ENCODE assay signal across 10 cellular contexts in the genomic region with DNA sequence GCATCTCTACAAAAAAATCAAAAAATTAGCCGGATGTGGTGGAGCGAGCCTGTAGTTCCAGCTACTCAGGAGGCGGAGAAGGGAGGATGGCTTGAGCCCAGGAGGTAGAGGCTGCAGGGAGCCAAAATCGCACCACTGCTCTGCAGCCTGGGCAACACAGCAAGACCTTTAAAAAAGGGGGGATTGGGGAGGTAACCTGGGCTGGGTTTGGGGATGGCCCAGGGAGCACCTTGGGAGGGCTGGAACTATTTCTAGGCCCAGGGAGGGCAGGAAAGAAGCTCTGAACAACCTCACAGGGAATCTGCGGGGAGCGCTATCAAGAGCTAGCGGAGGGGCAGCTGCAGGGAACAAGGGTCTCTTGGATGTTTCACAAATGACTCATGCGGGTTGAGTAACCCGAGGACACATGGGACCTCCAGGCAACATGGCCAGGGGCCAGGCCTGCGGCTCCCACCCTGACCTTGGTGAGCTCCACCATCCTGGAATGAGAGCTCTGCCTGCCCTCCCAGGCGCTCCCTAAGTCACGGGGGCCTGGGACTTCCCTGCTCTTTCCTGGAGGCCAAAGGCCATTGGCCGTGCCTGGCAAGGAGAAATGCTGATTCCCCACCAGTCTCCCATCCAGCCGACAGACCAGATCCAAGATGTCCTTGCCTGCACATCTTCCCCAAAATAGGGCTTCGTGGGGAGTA. TPM values are rescaled to one million over a fixed set of nuclear protein-coding genes. Genes with fewer than 3 reads are reported as not detected.
DNase-seq lines count a peak whose midpoint lies in the region; ATAC-seq and TF ChIP-seq lines count a peak whose summit lies in the region.
"Had no signal": no experiment of that assay in that cellular context is flagged by ENCODE, and none has a peak within 500 bp of the region (broad histone marks: within the 10 kb centered on the region; RNA-seq: fewer than 3 reads in every experiment).

No MANE protein-coding gene starts in this region.

- peak overlapping the region in 1 of 2 donors; percentile 54 for H3K27ac ChIP-seq in ovary

- intact Hi-C loops in Right ventricle myocardium superior (cut with DNase I), result no loop called here
- intact Hi-C loops in ovary (cut with DNase I), result loop anchor here in 3 of 4 donors (10.0 kb wide), 3 partner anchors 130 to 310 kb away; no protein-coding TSS in a partner anchor

- no peak overlapping the region for H3K4me3 ChIP-seq in ovary

- no peak for TF ChIP-seq EP300 in ovary (IDR thresholded peaks at IDR 0.05)

- no peaks in the 10 kb centered on the region for H3K27me3 ChIP-seq in ovary

- WGBS in ovary, 3 donors, result 34 to 47% (median 35%) methylated on average over 15 of the region's 15 CpGs

- H3K4me1 ChIP-seq in ovary (ENCODE audit: insufficient read depth), result peaks cover 18% of the 10 kb centered on the region

- TF ChIP-seq POLR2A in ovary (IDR thresholded peaks at IDR 0.05), result no peak

- H3K36me3 ChIP-seq in ovary, result no peaks in the 10 kb centered on the region

- H3K9me3 ChIP-seq in ovary, result no peaks in the 10 kb centered on the region

- peak; percentile 95 for DNase-seq in EL
- peak; percentile 17 for DNase-seq in SK-N-DZ (ENCODE audit: low spot score)
- DNase-seq in Right ventricle myocardium superior, result peak; percentile 80
- DNase-seq in ovary, result peak; percentile 78 to 88 (median 85)
- DNase-seq: activated CD8-positive, alpha-beta memory T cell treated with anti-CD3 and anti-CD28 coated beads, Interleukin-2, amount 10 ng/mL, durations not matched to agents 7 days and 5 days; NCI-H2107 had no signal

- ATAC-seq in Right ventricle myocardium superior (ENCODE audit: poor library complexity), result peak; percentile 73
- ATAC-seq in GM19452 (IDR thresholded peaks at IDR 0.05; ENCODE audit: unreplicated experiment), result no peak
- ATAC-seq in GM18867 (IDR thresholded peaks at IDR 0.05; ENCODE audit: unreplicated experiment), result no peak
- no peak for ATAC-seq in HG03460 (IDR thresholded peaks at IDR 0.05; ENCODE audit: unreplicated experiment)
- ATAC-seq in HG03565 (IDR thresholded peaks at IDR 0.05; ENCODE audit: unreplicated experiment), result no peak

- TF ChIP-seq CTCF in ovary (IDR thresholded peaks at IDR 0.05), result no peak

RNA-seq across cellular contexts. Expression of a gene that starts 23.4 kb away (rescaled TPM):
- polyA plus RNA-seq in SK-N-DZ (2014; cell fraction: cytosol; rRNA removed), result 3.2 and 3.3 TPM in 2 replicates
- polyA plus RNA-seq in SK-N-DZ (2014; cell fraction: nucleus; rRNA removed), result 4.7 and 8.5 TPM in 2 replicates
- total RNA-seq in Right ventricle myocardium superior (0.94 TPM), ovary (10 to 100 TPM in 1 of 7 donors, 1 to 10 TPM in 6; 2.5 to 10.0 (median 3.3) TPM)
- polyA plus RNA-seq in ovary, result 1 to 10 TPM; 2.8 to 5.0 TPM

Comparison
In these comparisons a context has a peak if more than half of its experiments do, and no peak if none do; other contexts are left out.
1. DNase-seq: peak in every context shown above with its lines; median percentile 95 in EL; 85 in ovary; 80 in Right ventricle myocardium superior; 17 in SK-N-DZ.